In the genomic region with DNA sequence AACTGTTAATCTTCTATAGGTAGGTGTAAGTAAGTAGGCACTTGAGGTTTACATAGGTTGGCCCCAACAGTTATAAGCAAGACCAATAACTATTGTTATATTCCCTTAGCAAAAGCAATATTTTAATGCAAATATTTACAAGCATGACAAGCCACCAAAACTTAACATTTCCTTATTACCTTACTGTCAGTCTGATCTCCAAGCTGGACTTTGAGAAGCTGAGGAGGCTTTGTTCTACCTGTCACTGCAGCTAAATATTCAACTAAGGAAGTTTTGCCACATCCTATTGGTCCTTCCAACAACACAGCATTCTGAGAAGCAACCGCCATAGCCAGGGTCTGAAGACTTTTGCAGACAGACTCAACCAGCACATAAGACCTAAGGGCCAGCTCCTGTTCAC, we compare ENCODE assay signal across 8 cellular contexts.
"Had no signal": no experiment of that assay in that cellular context is flagged by ENCODE, and none has a peak within 500 bp of the region (broad histone marks: within the 10 kb centered on the region; RNA-seq: fewer than 3 reads in every experiment).

No MANE protein-coding gene starts in this region.

- H3K27me3 Mint-ChIP-seq: IgD-negative memory B cell had no signal

- H3K9me3 ChIP-seq: HAP-1 had no signal

- H3K4me3 ChIP-seq: GM23248, HAP-1 had no signal

- DNase-seq: GM23248, GOT3, H7, HFFc6 had no signal

- H3K27ac Mint-ChIP-seq: HFFc6, IgD-negative memory B cell had no signal

- ATAC-seq: HCT116, HepG2 had no signal

- FAIRE-seq: HepG2 had no signal

- H3K4me3 Mint-ChIP-seq: HFFc6, IgD-negative memory B cell had no signal

- H3K9me3 Mint-ChIP-seq: HFFc6, IgD-negative memory B cell had no signal
